ENCODE assay signal across 9 cellular contexts in genomic region chr12:913919-914718, GRCh38. TPM values are rescaled to one million over a fixed set of nuclear protein-coding genes. Genes with fewer than 3 reads are reported as not detected.
A peak's percentile ranks its signal among the peaks of the same experiment; 100 is the strongest.
DNase-seq lines count a peak whose midpoint lies in the region; TF ChIP-seq lines count a peak whose summit lies in the region.
"Had no signal": no experiment of that assay in that cellular context is flagged by ENCODE, and none has a peak within 500 bp of the region (broad histone marks: within the 10 kb centered on the region; RNA-seq: fewer than 3 reads in every experiment).

No MANE protein-coding gene starts in this region.

- TF ChIP-seq EP300 in esophagus muscularis mucosa (IDR thresholded peaks at IDR 0.05), result no peak

- no peaks in the 10 kb centered on the region for H3K9me3 Mint-ChIP-seq in MCF 10A (ENCODE audit: unreplicated experiment)

- peaks cover 4% of the 10 kb centered on the region for H3K36me3 ChIP-seq in breast epithelium
- peaks cover 92% of the 10 kb centered on the region for H3K36me3 ChIP-seq in SJSA1
- peaks cover 24 to 93% (median 78%) of the 10 kb centered on the region in 4 donors for H3K36me3 ChIP-seq in esophagus muscularis mucosa
- H3K36me3 ChIP-seq in ascending aorta, result peaks cover 41 to 56% of the 10 kb centered on the region in 2 donors

- no peak overlapping the region for H3K27ac Mint-ChIP-seq in MCF 10A (ENCODE audit: low read depth, unreplicated experiment)

- POLR2A ChIA-PET in MCF 10A (lab: Yijun Ruan, JAX), result interaction anchor here (0.7 to 1.9 kb wide), 6 partner anchors 32 to 359 kb away, joined by 3 to 8 read pairs (median 4); partner anchors contain the start of gene RAD52

- no TSS peak for BruUV-seq in MCF 10A (replicated peaks; lab: Mats Ljungman, UMichigan)

- H3K4me1 ChIP-seq in breast epithelium (no peaks in the 10 kb centered on the region), SJSA1 (replicated peaks) (peaks cover 16% of the 10 kb centered on the region), esophagus muscularis mucosa (peaks cover 0 to 22% (median 5%) of the 10 kb centered on the region in 4 donors), ascending aorta (peaks cover 0 to 2% of the 10 kb centered on the region in 2 donors)

- H3K36me3 Mint-ChIP-seq in MCF 10A (ENCODE audit: insufficient read depth, unreplicated experiment), result peaks cover 99% of the 10 kb centered on the region

- CTCF ChIA-PET in MCF 10A (lab: Yijun Ruan, JAX), result interaction anchor here (0.6 to 1.1 kb wide), 4 partner anchors 37 to 344 kb away, joined by 3 read pairs; no protein-coding TSS in a partner anchor

- intact Hi-C loops in MCF 10A (cut with micrococcal nuclease) (no loop called here), breast epithelium (cut with DNase I; ENCODE audit: low total_unique reads) (no loop called here), esophagus muscularis mucosa (cut with DNase I) (no loop called here), ascending aorta (cut with DNase I) (no loop called here)

- DNase-seq in MCF 10A (ENCODE audit: unreplicated experiment) (peak; percentile 88), breast epithelium (ENCODE audit: low spot score in 2 of 2) (no peak), SJSA1 (ENCODE audit: low read depth in 1 of 2, low spot score in 2 of 2) (peak; percentile 50 to 69), fibroblast of mammary gland (ENCODE audit: low read depth) (peak; percentile 87), stromal cell of bone marrow (ENCODE audit: low read depth) (peak; percentile 3), esophagus muscularis mucosa (ENCODE audit: extremely low spot score) (no peak), ascending aorta (ENCODE audit: low spot score in 2 of 2) (no peak)
- no peak for DNase-seq in stimulated activated CD8-positive, alpha-beta memory T cell treated with anti-CD3 and anti-CD28 coated beads, Interleukin-4, amount 100 ng/mL, for 48 hours
- DNase-seq: activated CD8-positive, alpha-beta memory T cell treated with anti-CD3 and anti-CD28 coated beads, Interleukin-2, amount 50 U/mL, for 48 hours had no signal

- H3K27me3 Mint-ChIP-seq in MCF 10A (ENCODE audit: insufficient read depth, unreplicated experiment), result no peaks in the 10 kb centered on the region

- H3K9me3 ChIP-seq in breast epithelium (no peaks in the 10 kb centered on the region), SJSA1 (replicated peaks) (no peaks in the 10 kb centered on the region), esophagus muscularis mucosa (no peaks in the 10 kb centered on the region), ascending aorta (no peaks in the 10 kb centered on the region)

- no peaks in the 10 kb centered on the region for H3K4me1 Mint-ChIP-seq in MCF 10A (ENCODE audit: insufficient read depth, unreplicated experiment)

- WGBS in esophagus muscularis mucosa, result 76% methylated on average over 15 of the region's 15 CpGs

- H3K27ac ChIP-seq in breast epithelium (no peak overlapping the region), SJSA1 (peak overlapping the region; percentile 76), esophagus muscularis mucosa (replicated peaks in 1 of 4) (no peak overlapping the region), ascending aorta (no peak overlapping the region)

- no peak overlapping the region for H3K4me3 Mint-ChIP-seq in MCF 10A (ENCODE audit: unreplicated experiment)

- TF ChIP-seq CTCF in MCF 10A (IDR thresholded peaks at IDR 0.05; ENCODE audit: unreplicated experiment) (no peak), breast epithelium (IDR thresholded peaks at IDR 0.05) (no peak), fibroblast of mammary gland (conservative IDR thresholded peaks at IDR 0.05; ENCODE audit: control insufficient read depth, insufficient read depth, low read depth, low read length) (no peak), esophagus muscularis mucosa (IDR thresholded peaks at IDR 0.05) (no peak), ascending aorta (IDR thresholded peaks at IDR 0.05) (no peak)

- H3K4me3 ChIP-seq in breast epithelium (no peak overlapping the region), SJSA1 (no peak overlapping the region), fibroblast of mammary gland (ENCODE audit: control insufficient read depth, low read depth, low read length) (no peak overlapping the region), esophagus muscularis mucosa (no peak overlapping the region), ascending aorta (no peak overlapping the region)

- no peak for TF ChIP-seq POLR2A in breast epithelium (IDR thresholded peaks at IDR 0.05)
- no peak for TF ChIP-seq POLR2A in esophagus muscularis mucosa (IDR thresholded peaks at IDR 0.05; ENCODE audit: low read depth)

- H3K27me3 ChIP-seq in breast epithelium (no peaks in the 10 kb centered on the region), SJSA1 (replicated peaks) (no peaks in the 10 kb centered on the region), esophagus muscularis mucosa (no peaks in the 10 kb centered on the region), ascending aorta (no peaks in the 10 kb centered on the region)

RNA-seq across cellular contexts. Expression of gene RAD52, which starts 35.4 kb away (rescaled TPM):
- total RNA-seq in MCF 10A (2022) (26.0 and 27.9 TPM in 2 replicates), breast epithelium (10 to 100 TPM; 13.3 to 30.6 (median 19.0) TPM), esophagus muscularis mucosa (10 to 100 TPM in 3 of 4 donors, 1 to 10 TPM in 1; 6.6 to 18.8 (median 11.6) TPM), ascending aorta (175 TPM)
- total RNA-seq in SJSA1 (2014; rRNA removed; shearing (Covaris generic)), result 4.5 and 13.1 TPM in 2 replicates

Comparison
In these comparisons a context has a peak if more than half of its experiments do, and no peak if none do; other contexts are left out.
1. DNase-seq: peak in MCF 10A (single experiment), SJSA1 (2 of 2), fibroblast of mammary gland (single experiment) and stromal cell of bone marrow (single experiment); none in breast epithelium (0 of 2), esophagus muscularis mucosa (single experiment), stimulated activated CD8-positive, alpha-beta memory T cell treated with anti-CD3 and anti-CD28 coated beads, Interleukin-4, amount 100 ng/mL, for 48 hours (single experiment) and ascending aorta (0 of 2).